Comparison of ENCODE assay signal across 14 cellular contexts in the genomic region with DNA sequence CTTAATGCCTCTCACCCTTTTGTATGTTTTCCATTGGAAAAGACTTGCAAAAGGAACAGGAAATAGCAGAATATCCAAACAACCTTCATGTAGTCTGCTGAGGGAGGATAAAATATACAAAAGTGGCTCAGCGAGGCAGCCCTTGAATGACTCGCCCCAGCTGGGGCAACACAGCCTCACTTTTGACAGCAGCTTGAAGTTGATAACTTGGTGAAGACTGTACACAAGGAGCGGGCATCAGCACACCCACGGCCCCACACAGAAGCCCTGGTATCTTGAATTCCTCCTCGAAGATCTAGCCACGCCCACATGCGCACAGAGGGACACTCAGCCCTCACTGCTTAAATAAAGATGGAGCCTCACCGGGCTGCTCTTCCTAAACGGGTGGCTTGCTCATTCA.
"Had no signal": no experiment of that assay in that cellular context is flagged by ENCODE, and none has a peak within 500 bp of the region (broad histone marks: within the 10 kb centered on the region; RNA-seq: fewer than 3 reads in every experiment).

No MANE protein-coding gene starts in this region.

- H3K4me1 ChIP-seq: ascending aorta, tibial nerve, uterus had no signal

- H3K4me1 Mint-ChIP-seq: activated naive CD8-positive, alpha-beta T cell treated with anti-CD3 and anti-CD28 coated beads, Interleukin-2, amount 10 ng/mL, durations not matched to agents 7 days and 5 days; natural killer cell had no signal

- H3K4me3 Mint-ChIP-seq: activated naive CD8-positive, alpha-beta T cell treated with anti-CD3 and anti-CD28 coated beads, Interleukin-2, amount 10 ng/mL, durations not matched to agents 7 days and 5 days; natural killer cell had no signal

- H3K27ac ChIP-seq: ascending aorta, cardiac muscle cell, neutrophil, tibial nerve, uterus had no signal

- H3K36me3 ChIP-seq: ascending aorta, cardiac muscle cell, neutrophil, tibial nerve, uterus had no signal

- H3K9me3 ChIP-seq: ascending aorta, neutrophil, uterus had no signal

- H3K4me3 ChIP-seq: ascending aorta, cardiac muscle cell, tibial nerve, uterus had no signal

- H3K36me3 Mint-ChIP-seq: activated naive CD8-positive, alpha-beta T cell treated with anti-CD3 and anti-CD28 coated beads, Interleukin-2, amount 10 ng/mL, durations not matched to agents 7 days and 5 days; natural killer cell had no signal

- H3K27ac Mint-ChIP-seq: activated naive CD8-positive, alpha-beta T cell treated with anti-CD3 and anti-CD28 coated beads, Interleukin-2, amount 10 ng/mL, durations not matched to agents 7 days and 5 days; natural killer cell had no signal

- H3K27me3 ChIP-seq: ascending aorta, cardiac muscle cell, tibial nerve, uterus had no signal

- DNase-seq: activated CD4-positive, alpha-beta T cell treated with anti-CD3 and anti-CD28 coated beads, Interleukin-2, amount 50 U/mL, for 1 hour; activated naive CD4-positive, alpha-beta T cell; activated naive CD8-positive, alpha-beta T cell treated with anti-CD3 and anti-CD28 coated beads, Interleukin-2, amount 10 ng/mL, durations not matched to agents 7 days and 5 days; activated T-cell treated with anti-CD3 and anti-CD28 coated beads for 4 hours; mesendoderm; natural killer cell; stimulated activated CD4-positive, alpha-beta T cell treated with anti-CD3 and anti-CD28 coated beads, Interleukin-15, amount 100 ng/mL, for 24 hours; stimulated activated CD4-positive, alpha-beta T cell treated with anti-CD3 and anti-CD28 coated beads, Interleukin-4, amount 100 ng/mL, for 1 hour; stimulated activated naive CD4-positive, alpha-beta T cell; uterus had no signal
